ENCODE assay signal across 27 cellular contexts in genomic region chr1:230626274-230626673, GRCh38.
"Had no signal": no experiment of that assay in that cellular context is flagged by ENCODE, and none has a peak within 500 bp of the region (broad histone marks: within the 10 kb centered on the region; RNA-seq: fewer than 3 reads in every experiment).

No MANE protein-coding gene starts in this region.

- H3K36me3 ChIP-seq: MG63, Peyer's patch, SJCRH30 had no signal

- DNase-seq: IMR-90; MG63; NCI-H1092; NCI-H1105 treated with DMSO at 0.1 percent for 48 hours; NCI-H1417 treated with DMSO at 0.1 percent for 48 hours; NCI-H146; NCI-H187; NCI-H2029; NCI-H2081 treated with DMSO at 0.1 percent for 48 hours; NCI-H2171 treated with DMSO at 0.1 percent for 48 hours; NCI-H345; NCI-H446 treated with DMSO at 0.1 percent for 48 hours; NCI-H510A treated with DMSO at 0.1 percent for 48 hours; NCI-H526; NCI-H748 treated with DMSO at 0.1 percent for 48 hours; NK-92 treated with Interleukin-12 subunit alpha and Interleukin-12 subunit beta, amount 100 ng/mL, for 24 hours; OCI-M1; PC-9; Peyer's patch; SHP77 treated with DMSO at 0.1 percent for 48 hours; SJCRH30; T-helper 1 cell; T-helper 17 cell had no signal

- H3K9me3 ChIP-seq: MG63, Peyer's patch had no signal

- H3K4me1 ChIP-seq: Peyer's patch had no signal

- H3K27ac ChIP-seq: KMS-11, PC-9, Peyer's patch, SJCRH30 had no signal

- ATAC-seq: HepG2, Right ventricle myocardium inferior, SK-N-SH treated with all-trans-retinoic acid at 6 μM for 48 hours, T-helper 17 cell had no signal

- H3K4me3 ChIP-seq: MG63, PC-9, Peyer's patch, SJCRH30 had no signal
